In genomic region chr5:112353678-112354077, GRCh38 we compare ENCODE assay signal across 1 cellular context.
TF ChIP-seq lines count a peak whose summit lies in the region.

No MANE protein-coding gene starts in this region.

TF ChIP-seq in H1, 55 proteins besides CTCF, POLR2A, EP300 and RAD21 (continued from another document):
- TF ChIP-seq HDAC2 (IDR thresholded peaks at IDR 0.05; ENCODE audit: borderline replicate concordance in 1 of 2, low read depth in 2 of 2, low read length in 2 of 2) (no peak), POU5F1 (IDR thresholded peaks at IDR 0.05; ENCODE audit: low read depth, low read length) (no peak), GABPA (IDR thresholded peaks at IDR 0.05; ENCODE audit: borderline replicate concordance, insufficient read depth, low read length) (no peak), ZNF274 (IDR thresholded peaks at IDR 0.05; ENCODE audit: borderline replicate concordance, extremely low read depth, low read length) (no peak), SIX5 (IDR thresholded peaks at IDR 0.05; ENCODE audit: low read depth, low read length) (no peak), CREB1 (IDR thresholded peaks at IDR 0.05) (no peak)
